In the genomic region with DNA sequence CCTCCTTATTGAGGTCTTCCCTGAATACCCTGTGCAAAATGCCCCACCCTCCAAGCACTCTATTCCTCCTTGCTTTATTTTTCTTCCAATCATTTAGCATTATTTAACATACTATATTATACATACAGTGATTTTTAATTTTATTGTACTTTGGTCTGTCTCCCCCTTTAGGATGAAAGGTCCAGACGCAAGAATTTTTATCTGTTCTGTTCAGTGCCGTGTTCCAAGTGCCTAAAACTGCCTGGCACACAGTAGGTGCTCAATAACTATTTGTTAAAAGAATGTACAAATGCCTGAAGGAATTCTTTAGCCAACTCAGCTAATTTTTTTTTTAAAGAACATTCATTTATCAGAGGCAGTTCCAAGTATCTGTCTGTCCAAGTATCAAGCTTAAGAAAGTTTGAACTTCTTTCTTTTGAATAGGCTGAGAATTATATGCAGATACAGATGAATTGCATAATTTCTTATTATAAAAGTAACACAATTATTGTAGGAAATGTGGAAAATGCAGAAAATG, we compare ENCODE assay signal across 25 cellular contexts.
"Had no signal": no experiment of that assay in that cellular context is flagged by ENCODE, and none has a peak within 500 bp of the region (broad histone marks: within the 10 kb centered on the region; RNA-seq: fewer than 3 reads in every experiment).

No MANE protein-coding gene starts in this region.

- H2AFZ ChIP-seq: parathyroid adenoma had no signal

- FAIRE-seq: endometrium, keratinocyte, urothelium cell line had no signal

- ATAC-seq: gastrocnemius medialis; left ventricle myocardium superior; lower lobe of right lung; natural killer cell; sciatic nerve; stimulated activated effector memory CD8-positive, alpha-beta T cell treated with anti-CD3 and anti-CD28 coated beads, Interleukin-12 subunit alpha, Interleukin-12 subunit beta, amount 100 ng/mL, for 72 hours; stimulated activated naive CD8-positive, alpha-beta T cell treated with anti-CD3 and anti-CD28 coated beads, Interleukin-15, Interleukin-2, amounts not matched to agents 100 U/mL and 50 U/mL, for 24 hours had no signal

- H3K4me1 ChIP-seq: gastrocnemius medialis, lower lobe of right lung, parathyroid adenoma, testis, tibial artery had no signal

- DNase-seq: dermis blood vessel endothelial cell; effector memory CD4-positive, alpha-beta T cell; erythroblast; foreskin fibroblast; gastrocnemius medialis; head of caudate nucleus; left ventricle myocardium superior; lower lobe of right lung; natural killer cell; stimulated activated CD4-positive, alpha-beta T cell treated with anti-CD3 and anti-CD28 coated beads, Interleukin-12 subunit alpha, Interleukin-12 subunit beta, amount 100 ng/mL, for 4 hours; stimulated activated CD4-positive, alpha-beta T cell treated with anti-CD3 and anti-CD28 coated beads, Interleukin-2, amount 100 ng/mL, for 24 hours; stimulated activated CD4-positive, alpha-beta T cell treated with anti-CD3 and anti-CD28 coated beads, Interleukin-4, amount 100 ng/mL, for 24 hours; stimulated activated naive CD8-positive, alpha-beta T cell treated with anti-CD3 and anti-CD28 coated beads, Interleukin-15, Interleukin-2, amounts not matched to agents 100 U/mL and 50 U/mL, for 24 hours; substantia nigra; testis; tibial artery had no signal

- H3K4me2 ChIP-seq: smooth muscle cell had no signal

- H3K79me2 ChIP-seq: parathyroid adenoma had no signal

- H3K36me3 ChIP-seq: gastrocnemius medialis, lower lobe of right lung, neutrophil, tibial artery had no signal

- H3K27me3 ChIP-seq: gastrocnemius medialis, neutrophil, testis, tibial artery had no signal

- H3K4me3 ChIP-seq: coronary artery, gastrocnemius medialis, lower lobe of right lung, smooth muscle cell, testis, tibial artery had no signal

- H3K9ac ChIP-seq: parathyroid adenoma had no signal

- H3K9me3 ChIP-seq: gastrocnemius medialis, lower lobe of right lung, neutrophil, testis, tibial artery had no signal

- H3K27ac ChIP-seq: coronary artery, gastrocnemius medialis, lower lobe of right lung, neutrophil, parathyroid adenoma, testis, tibial artery had no signal
